ENCODE assay signal across 27 cellular contexts in genomic region chr15:97653896-97654295, GRCh38.
"Had no signal": no experiment of that assay in that cellular context is flagged by ENCODE, and none has a peak within 500 bp of the region (broad histone marks: within the 10 kb centered on the region; RNA-seq: fewer than 3 reads in every experiment).

No MANE protein-coding gene starts in this region.

- H3K4me1 ChIP-seq: left lung, lower lobe of right lung had no signal

- H3K27ac ChIP-seq: epithelial cell of prostate, esophagus squamous epithelium, gastrocnemius medialis, heart right ventricle, left lung, lower lobe of right lung had no signal

- DNase-seq: effector CD8-positive, alpha-beta T cell; effector memory CD8-positive, alpha-beta T cell; endodermal cell; erythroblast; esophagus squamous epithelium; foreskin fibroblast; foreskin melanocyte; gastrocnemius medialis; glutamatergic neuron; head of caudate nucleus; heart right ventricle; hippocampal formation; left cardiac atrium; left lung; left ventricle myocardium superior; lower lobe of right lung; mesenchymal stem cell; mucosa of descending colon; naive B cell; naive thymus-derived CD8-positive, alpha-beta T cell had no signal

- H3K36me3 ChIP-seq: esophagus squamous epithelium, gastrocnemius medialis, heart right ventricle, left lung, lower lobe of right lung had no signal

- H3K27ac Mint-ChIP-seq: dendritic cell treated with granulocyte-macrophage colony-stimulating factor and Interleukin-4, amounts not matched to agents 40 ng/mL and 50 ng/mL, for 4 days; effector memory CD8-positive, alpha-beta T cell; endodermal cell; mesothelial cell of epicardium; naive B cell; naive thymus-derived CD8-positive, alpha-beta T cell had no signal

- H3K4me3 Mint-ChIP-seq: dendritic cell treated with granulocyte-macrophage colony-stimulating factor and Interleukin-4, amounts not matched to agents 40 ng/mL and 50 ng/mL, for 4 days; effector memory CD8-positive, alpha-beta T cell; mesothelial cell of epicardium; naive B cell; naive thymus-derived CD8-positive, alpha-beta T cell had no signal

- H3K27me3 ChIP-seq: gastrocnemius medialis had no signal

- H3K9me3 Mint-ChIP-seq: endodermal cell, mesothelial cell of epicardium had no signal

- ATAC-seq: effector memory CD8-positive, alpha-beta T cell; esophagus mucosa; gastrocnemius medialis; heart right ventricle; left cardiac atrium; left lung; left ventricle myocardium superior; lower lobe of right lung; mucosa of descending colon; naive thymus-derived CD8-positive, alpha-beta T cell had no signal

- FAIRE-seq: endometrium, islet of Langerhans, keratinocyte had no signal

- H3K27me3 Mint-ChIP-seq: effector memory CD8-positive, alpha-beta T cell had no signal

- H3K4me3 ChIP-seq: esophagus squamous epithelium, gastrocnemius medialis, heart right ventricle, left lung, lower lobe of right lung, mucosa of descending colon had no signal

- H3K36me3 Mint-ChIP-seq: mesothelial cell of epicardium; naive B cell; naive thymus-derived CD8-positive, alpha-beta T cell had no signal
